9 cellular contexts compared by ENCODE assay signal in genomic region chr11:123233280-123233977, GRCh38.
DNase-seq lines count a peak whose midpoint lies in the region; ATAC-seq, FAIRE-seq and TF ChIP-seq lines count a peak whose summit lies in the region.
"Had no signal": no experiment of that assay in that cellular context is flagged by ENCODE, and none has a peak within 500 bp of the region (broad histone marks: within the 10 kb centered on the region; RNA-seq: fewer than 3 reads in every experiment).

No MANE protein-coding gene starts in this region.

- POLR2A ChIA-PET in RWPE1 (lab: Yijun Ruan, JAX; ENCODE audit: low non-redundant PET), result no interaction called here

- H3K9me3 Mint-ChIP-seq in memory B cell, result no peaks in the 10 kb centered on the region

- H3K4me1 Mint-ChIP-seq in memory B cell, result peaks cover 11% of the 10 kb centered on the region

- FAIRE-seq in D721Med (lab: Jason Lieb, UNC), result no peak

- peaks cover 7% of the 10 kb centered on the region for H3K27me3 Mint-ChIP-seq in memory B cell

- no peaks in the 10 kb centered on the region for H3K36me3 Mint-ChIP-seq in memory B cell

- peak overlapping the region; percentile 31 for H3K27ac Mint-ChIP-seq in memory B cell

- peak; percentile 96 for ATAC-seq in GM18498 (IDR thresholded peaks at IDR 0.05; ENCODE audit: unreplicated experiment)
- peak; percentile 98 for ATAC-seq in GM21423 (IDR thresholded peaks at IDR 0.05; ENCODE audit: unreplicated experiment)
- peak; percentile 94 for ATAC-seq in HG03520 (IDR thresholded peaks at IDR 0.05; ENCODE audit: unreplicated experiment)
- ATAC-seq in memory B cell (ENCODE audit: low read depth), result no peak

- CTCF ChIA-PET in RWPE1 (lab: Yijun Ruan, JAX), result no interaction called here

- no peak overlapping the region for H3K27ac ChIP-seq in RWPE1
- H3K27ac ChIP-seq: VCaP had no signal

- H3K4me3 Mint-ChIP-seq in memory B cell, result no peak overlapping the region

- DNase-seq in memory B cell (ENCODE audit: low spot score in 2 of 2), result no peak
- DNase-seq in stimulated activated CD8-positive, alpha-beta memory T cell treated with anti-CD3 and anti-CD28 coated beads, Interleukin-4, amount 100 ng/mL, for 48 hours, result no peak
- no peak for DNase-seq in RWPE1 (ENCODE audit: low spot score)
- no peak for DNase-seq in cerebellar cortex (ENCODE audit: low spot score)
- DNase-seq in D721Med (ENCODE audit: insufficient read length, low spot score), result no peak

- TF ChIP-seq CTCF in RWPE1 (conservative IDR thresholded peaks at IDR 0.05; ENCODE audit: low read depth) (no peak), D721Med (IDR thresholded peaks at IDR 0.05; ENCODE audit: insufficient read depth, missing control alignments) (no peak)
